8 cellular contexts compared by ENCODE assay signal in genomic region chr17:1362964-1363363, GRCh38. TPM values are rescaled to one million over a fixed set of nuclear protein-coding genes. Genes with fewer than 3 reads are reported as not detected.
DNase-seq lines count a peak whose midpoint lies in the region; ATAC-seq and TF ChIP-seq lines count a peak whose summit lies in the region.

No MANE protein-coding gene starts in this region.

- intact Hi-C loops in natural killer cell (cut with micrococcal nuclease), result no loop called here

- H3K36me3 ChIP-seq in Karpas-422 (ENCODE audit: insufficient read depth, low read length), result peaks cover 43% of the 10 kb centered on the region

- H3K79me2 ChIP-seq in Karpas-422 (ENCODE audit: low read length), result peaks cover 88% of the 10 kb centered on the region

- H4K20me1 ChIP-seq in Karpas-422 (ENCODE audit: insufficient read depth, low read depth, low read length), result peaks cover 59% of the 10 kb centered on the region

- H3K4me3 ChIP-seq in Karpas-422 (ENCODE audit: low read length) (no peak overlapping the region), cardiac fibroblast (replicated peaks in 1 of 2; ENCODE audit: low read depth in 2 of 2, low read length in 2 of 2) (no peak overlapping the region)

- ATAC-seq in natural killer cell (peak in 2 of 3 donors; percentile 11 to 37), HG02571 (IDR thresholded peaks at IDR 0.05; ENCODE audit: unreplicated experiment) (no peak)

- peaks cover 36% of the 10 kb centered on the region for H3K4me1 ChIP-seq in Karpas-422 (ENCODE audit: low read length)

- no peaks in the 10 kb centered on the region for H3K27me3 Mint-ChIP-seq in natural killer cell (ENCODE audit: low read depth in 2 of 2)

- peak overlapping the region; percentile 0; the same call in 1 of the 2 replicates for H3K27ac ChIP-seq in Karpas-422 (ENCODE audit: low read length)

- peak; percentile 22 for DNase-seq in EH (ENCODE audit: low read depth)
- DNase-seq in Karpas-422, result peak; percentile 78
- peak; percentile 48 to 55 for DNase-seq in cardiac fibroblast (ENCODE audit: low read depth in 2 of 2)
- DNase-seq in natural killer cell, result no peak
- DNase-seq in NCI-H524 treated with DMSO at 0.1 percent for 48 hours (lab: John Stamatoyannopoulos, UW), result no peak
- DNase-seq in UCSD-AML1 (lab: John Stamatoyannopoulos, UW; ENCODE audit: unreplicated experiment), result no peak
- no peak for DNase-seq in 8988T

- H3K9me3 ChIP-seq in Karpas-422 (ENCODE audit: low read length), result no peaks in the 10 kb centered on the region

- H3K9ac ChIP-seq in Karpas-422 (ENCODE audit: low read length), result no peak overlapping the region

- H3K9me3 Mint-ChIP-seq in natural killer cell, result no peaks in the 10 kb centered on the region

- H3K36me3 Mint-ChIP-seq in natural killer cell, result peaks cover 7% of the 10 kb centered on the region

- no peak overlapping the region for H2AFZ ChIP-seq in Karpas-422 (ENCODE audit: low read length)

- peaks cover 46 to 56% of the 10 kb centered on the region in 2 donors for H3K4me1 Mint-ChIP-seq in natural killer cell

- peak overlapping the region; percentile 42 for H3K4me3 Mint-ChIP-seq in natural killer cell

- H3K27ac Mint-ChIP-seq in natural killer cell, result peak overlapping the region; percentile 60 to 71

- peak overlapping the region; percentile 36 for H3K4me2 ChIP-seq in Karpas-422 (ENCODE audit: low read depth, low read length, poor library complexity, severe bottlenecking)

- no peak for TF ChIP-seq CTCF in cardiac fibroblast (IDR thresholded peaks at IDR 0.05; ENCODE audit: low read depth, low read length)
- TF ChIP-seq CTCF in natural killer cell (IDR thresholded peaks at IDR 0.05), result no peak

- no peaks in the 10 kb centered on the region for H3K9me2 ChIP-seq in Karpas-422 (replicated peaks; ENCODE audit: insufficient read depth, low read length)

- H3K27me3 ChIP-seq in Karpas-422 (ENCODE audit: low read length), result no peaks in the 10 kb centered on the region

RNA-seq across cellular contexts. Expression of gene YWHAE, which starts 37.1 kb away (rescaled TPM):
- total RNA-seq in Karpas-422 (2014; rRNA removed; shearing (Covaris generic); ENCODE audit: low replicate concordance), result 189 and 298 TPM in 2 replicates
- 100 to 1,000 TPM; 116 to 134 (median 132) TPM for total RNA-seq in natural killer cell

Comparison
In these comparisons a context has a peak if more than half of its experiments do, and no peak if none do; other contexts are left out.
1. DNase-seq: peak in EH (single experiment), Karpas-422 (single experiment) and cardiac fibroblast (2 of 2); none in natural killer cell (single experiment), NCI-H524 treated with DMSO at 0.1 percent for 48 hours (single experiment), UCSD-AML1 (single experiment) and 8988T (single experiment).